14 cellular contexts compared by ENCODE assay signal in genomic region chr21:31299291-31300147, GRCh38. TPM values are rescaled to one million over a fixed set of nuclear protein-coding genes. Genes with fewer than 3 reads are reported as not detected.
DNase-seq lines count a peak whose midpoint lies in the region; ATAC-seq, FAIRE-seq and TF ChIP-seq lines count a peak whose summit lies in the region.
"Had no signal": no experiment of that assay in that cellular context is flagged by ENCODE, and none has a peak within 500 bp of the region (broad histone marks: within the 10 kb centered on the region; RNA-seq: fewer than 3 reads in every experiment).

No MANE protein-coding gene starts in this region.

- no peak for TF ChIP-seq CTCF in IMR-90 (conservative IDR thresholded peaks at IDR 0.05; ENCODE audit: low read depth, low read length)
- no peak for TF ChIP-seq CTCF in mammary epithelial cell (conservative IDR thresholded peaks at IDR 0.05 in 1 of 2, IDR thresholded peaks at IDR 0.05 in 1 of 2; ENCODE audit: extremely low read depth in 1 of 2, insufficient read depth in 1 of 2, low read depth in 1 of 2, low read length in 2 of 2)

- peak overlapping the region in 1 of 2 experiments; percentile 21; a peak in 1 of 4 replicates for H4K8ac ChIP-seq in IMR-90 (ENCODE audit: low read depth in 2 of 2, low read length in 2 of 2)

- 100% methylated on average over 4 of the region's 15 CpGs; no CpG with 5 or more reads in 1 of the 2 experiments for WGBS in IMR-90 (ENCODE audit: extremely low coverage in 2 of 2, insufficient read length in 1 of 2), 2 experiments
- WGBS in mammary epithelial cell (ENCODE audit: low coverage, missing lambda C conversion rate) = 94% methylated on average over 15 of the region's 15 CpGs

- peaks cover 6% of the 10 kb centered on the region for H3K36me3 Mint-ChIP-seq in activated CD4-positive, alpha-beta memory T cell treated with anti-CD3 and anti-CD28 coated beads for 36 hours
- peaks cover 4% of the 10 kb centered on the region for H3K36me3 Mint-ChIP-seq in activated CD4-positive, alpha-beta memory T cell treated with anti-CD3 and anti-CD28 coated beads, Interleukin-2, amount 10 ng/mL, durations not matched to agents 7 days and 5 days (ENCODE audit: low read depth)
- no peaks in the 10 kb centered on the region for H3K36me3 Mint-ChIP-seq in CD4-positive, alpha-beta memory T cell

- BruUV-seq in IMR-90 (replicated peaks; lab: Mats Ljungman, UMichigan) (no TSS peak), mammary epithelial cell (replicated peaks; lab: Mats Ljungman, UMichigan) (no TSS peak)

- H3K27ac Mint-ChIP-seq in activated CD4-positive, alpha-beta memory T cell treated with anti-CD3 and anti-CD28 coated beads for 36 hours = peak overlapping the region; percentile 45
- H3K27ac Mint-ChIP-seq in activated CD4-positive, alpha-beta memory T cell treated with anti-CD3 and anti-CD28 coated beads, Interleukin-2, amount 10 ng/mL, durations not matched to agents 7 days and 5 days = no peak overlapping the region
- H3K27ac Mint-ChIP-seq in CD4-positive, alpha-beta memory T cell = no peak overlapping the region

- in situ Hi-C loops in IMR-90 (cut with MboI; ENCODE audit: low sequenced_read_pairs) = no loop called here
- in situ Hi-C loops in mammary epithelial cell (cut with MboI; ENCODE audit: low sequenced_read_pairs in 2 of 2) = no loop called here

- H3K27me3 Mint-ChIP-seq in activated CD4-positive, alpha-beta memory T cell treated with anti-CD3 and anti-CD28 coated beads for 36 hours = no peaks in the 10 kb centered on the region
- H3K27me3 Mint-ChIP-seq in activated CD4-positive, alpha-beta memory T cell treated with anti-CD3 and anti-CD28 coated beads, Interleukin-2, amount 10 ng/mL, durations not matched to agents 7 days and 5 days = no peaks in the 10 kb centered on the region
- no peaks in the 10 kb centered on the region for H3K27me3 Mint-ChIP-seq in CD4-positive, alpha-beta memory T cell

- H3K4ac ChIP-seq in IMR-90 (ENCODE audit: low read depth, low read length) = 0 out of 2 replicates have a peak overlapping the region, but pooled peaks have one; percentile 13

- no peak overlapping the region for H2AK9ac ChIP-seq in IMR-90 (replicated peaks; ENCODE audit: low read depth, low read length, poor library complexity)

- no peak overlapping the region for H2AFZ ChIP-seq in IMR-90 (replicated peaks; ENCODE audit: low read length, poor library complexity)
- no peak overlapping the region for H2AFZ ChIP-seq in mammary epithelial cell (ENCODE audit: low read depth, low read length)

- peak overlapping the region; percentile 32 for H3K4me3 Mint-ChIP-seq in activated CD4-positive, alpha-beta memory T cell treated with anti-CD3 and anti-CD28 coated beads for 36 hours
- no peak overlapping the region for H3K4me3 Mint-ChIP-seq in activated CD4-positive, alpha-beta memory T cell treated with anti-CD3 and anti-CD28 coated beads, Interleukin-2, amount 10 ng/mL, durations not matched to agents 7 days and 5 days
- H3K4me3 Mint-ChIP-seq in CD4-positive, alpha-beta memory T cell = no peak overlapping the region

- H3K14ac ChIP-seq in IMR-90 (replicated peaks; ENCODE audit: low read depth, low read length) = no peak overlapping the region

- H4K5ac ChIP-seq in IMR-90 (ENCODE audit: low read depth, low read length) = no peak overlapping the region

- no peak overlapping the region for H3K23ac ChIP-seq in IMR-90 (ENCODE audit: low read depth, low read length)

- intact Hi-C loops in activated CD4-positive, alpha-beta memory T cell treated with anti-CD3 and anti-CD28 coated beads for 36 hours (cut with micrococcal nuclease) = no loop called here
- intact Hi-C loops in IMR-90 (cut with micrococcal nuclease) (no loop called here), mammary epithelial cell (cut with micrococcal nuclease) (no loop called here)
- intact Hi-C loops in CD4-positive, alpha-beta memory T cell (cut with micrococcal nuclease) = no loop called here

- TF ChIP-seq POLR2A in IMR-90 (IDR thresholded peaks at IDR 0.05; ENCODE audit: low read depth, low read length) = no peak

- POLR2A ChIA-PET in activated CD4-positive, alpha-beta memory T cell treated with anti-CD3 and anti-CD28 coated beads for 36 hours (lab: Charles Lee) = no interaction called here
- POLR2A ChIA-PET in activated CD4-positive, alpha-beta memory T cell treated with anti-CD3 and anti-CD28 coated beads, Interleukin-2, amount 10 ng/mL, durations not matched to agents 7 days and 5 days (lab: Charles Lee) = no interaction called here
- POLR2A ChIA-PET in IMR-90 (lab: Charles Lee; ENCODE audit: unreplicated experiment) = no interaction called here
- POLR2A ChIA-PET in CD4-positive, alpha-beta memory T cell (lab: Charles Lee; ENCODE audit: partially characterized antibody) = interaction anchor here (0.8 kb wide), 1 partner anchor 233 kb away, joined by 3 read pairs; no protein-coding TSS in a partner anchor

- peaks cover 3% of the 10 kb centered on the region for H3K79me2 ChIP-seq in mammary epithelial cell (ENCODE audit: insufficient read depth, low read length)

- no peak overlapping the region for H3K4me2 ChIP-seq in IMR-90 (ENCODE audit: low read depth, low read length)
- no peak overlapping the region for H3K4me2 ChIP-seq in mammary epithelial cell (ENCODE audit: insufficient read depth, low read depth, low read length)

- no peak overlapping the region for H3K18ac ChIP-seq in IMR-90 (ENCODE audit: low read depth, low read length)

- H3K27ac ChIP-seq in IMR-90 (ENCODE audit: insufficient read depth, low read length) = no peak overlapping the region
- H3K27ac ChIP-seq in mammary epithelial cell (ENCODE audit: insufficient read depth, low read depth, low read length) = no peak overlapping the region
- no peak overlapping the region for H3K27ac ChIP-seq in CD4-positive, alpha-beta memory T cell (ENCODE audit: low read depth, low read length)
- H3K27ac ChIP-seq: heart left ventricle, thyroid gland had no signal

- peaks cover 43% of the 10 kb centered on the region for H3K4me1 Mint-ChIP-seq in activated CD4-positive, alpha-beta memory T cell treated with anti-CD3 and anti-CD28 coated beads for 36 hours (ENCODE audit: low read depth)
- H3K4me1 Mint-ChIP-seq in activated CD4-positive, alpha-beta memory T cell treated with anti-CD3 and anti-CD28 coated beads, Interleukin-2, amount 10 ng/mL, durations not matched to agents 7 days and 5 days = peaks cover 15% of the 10 kb centered on the region
- peaks cover 0 to 11% (median 6%) of the 10 kb centered on the region in 4 donors for H3K4me1 Mint-ChIP-seq in CD4-positive, alpha-beta memory T cell

- H2BK120ac ChIP-seq in IMR-90 (ENCODE audit: low read depth, low read length) = no peak overlapping the region

- dilution Hi-C loops in IMR-90 (cut with HindIII; ENCODE audit: low sequenced_read_pairs, unreplicated experiment) (no loop called here), mammary epithelial cell (cut with HindIII; ENCODE audit: low sequenced_read_pairs) (no loop called here)

- no peak overlapping the region for H4K91ac ChIP-seq in IMR-90 (ENCODE audit: insufficient read depth, low read depth, low read length)

- H3K36me3 ChIP-seq in IMR-90 (ENCODE audit: control insufficient read depth, insufficient read depth, low read length) (no peaks in the 10 kb centered on the region), mammary epithelial cell (ENCODE audit: insufficient read depth, low read length) (no peaks in the 10 kb centered on the region)
- no peaks in the 10 kb centered on the region for H3K36me3 ChIP-seq in CD4-positive, alpha-beta memory T cell (ENCODE audit: insufficient read depth, low read length)
- H3K36me3 ChIP-seq: heart left ventricle, thyroid gland had no signal

- H2AK5ac ChIP-seq in IMR-90 (ENCODE audit: low read depth, low read length) = no peak overlapping the region

- no peak for TF ChIP-seq RAD21 in IMR-90 (IDR thresholded peaks at IDR 0.05; ENCODE audit: low read length)

- no peaks in the 10 kb centered on the region for H4K20me1 ChIP-seq in IMR-90 (ENCODE audit: insufficient read depth, low read length)
- no peaks in the 10 kb centered on the region for H4K20me1 ChIP-seq in mammary epithelial cell (ENCODE audit: insufficient read depth, low read length)

- no peak for DNase-seq in activated CD4-positive, alpha-beta memory T cell treated with anti-CD3 and anti-CD28 coated beads for 36 hours
- no peak for DNase-seq in activated CD4-positive, alpha-beta memory T cell treated with anti-CD3 and anti-CD28 coated beads, Interleukin-2, amount 10 ng/mL, durations not matched to agents 7 days and 5 days
- DNase-seq in IMR-90 = no peak
- no peak for DNase-seq in LoVo (ENCODE audit: low spot score)
- no peak for DNase-seq in mammary epithelial cell
- DNase-seq in CD4-positive, alpha-beta memory T cell = no peak
- no peak for DNase-seq in GDM1 (lab: John Stamatoyannopoulos, UW)
- DNase-seq: heart left ventricle; stimulated activated CD4-positive, alpha-beta T cell treated with anti-CD3 and anti-CD28 coated beads, Interleukin-12 subunit alpha, Interleukin-12 subunit beta, amount 100 ng/mL, for 4 hours; thyroid gland had no signal

- no peaks in the 10 kb centered on the region for H3K27me3 ChIP-seq in IMR-90 (ENCODE audit: control insufficient read depth, insufficient read depth, low read length)
- H3K27me3 ChIP-seq in mammary epithelial cell (ENCODE audit: insufficient read depth, low read length) = no peaks in the 10 kb centered on the region
- H3K27me3 ChIP-seq in CD4-positive, alpha-beta memory T cell (ENCODE audit: insufficient read depth, low read length) = no peaks in the 10 kb centered on the region
- H3K27me3 ChIP-seq: heart left ventricle, thyroid gland had no signal

- CTCF ChIA-PET in activated CD4-positive, alpha-beta memory T cell treated with anti-CD3 and anti-CD28 coated beads for 36 hours (lab: Charles Lee) = interaction anchor here (1.3 kb wide), 1 partner anchor 17 kb away, joined by 3 read pairs; no protein-coding TSS in a partner anchor
- CTCF ChIA-PET in activated CD4-positive, alpha-beta memory T cell treated with anti-CD3 and anti-CD28 coated beads, Interleukin-2, amount 10 ng/mL, durations not matched to agents 7 days and 5 days (lab: Charles Lee) = no interaction called here
- CTCF ChIA-PET in IMR-90 (lab: Yijun Ruan, JAX) (no interaction called here), mammary epithelial cell (lab: Charles Lee; ENCODE audit: low non-redundant PET) (no interaction called here)
- CTCF ChIA-PET in CD4-positive, alpha-beta memory T cell (lab: Charles Lee; ENCODE audit: partially characterized antibody) = no interaction called here

- FAIRE-seq in islet of Langerhans (lab: Jason Lieb, UNC) = peak; percentile 99
- FAIRE-seq: A204.1, endometrium had no signal

- H3K4me1 ChIP-seq in IMR-90 (ENCODE audit: control insufficient read depth, insufficient read depth, low read length) (peaks cover 2% of the 10 kb centered on the region; the same call in 1 of the 2 replicates), mammary epithelial cell (ENCODE audit: insufficient read depth, low read length) (peaks cover 4% of the 10 kb centered on the region)
- no peaks in the 10 kb centered on the region for H3K4me1 ChIP-seq in CD4-positive, alpha-beta memory T cell (ENCODE audit: insufficient read depth, low read length)
- H3K4me1 ChIP-seq: heart left ventricle, thyroid gland had no signal

- H3K56ac ChIP-seq in IMR-90 (ENCODE audit: extremely low read depth, insufficient read depth, low read length) = no peak overlapping the region

- H2BK15ac ChIP-seq in IMR-90 (ENCODE audit: low read depth, low read length) = no peak overlapping the region

- no peak for ATAC-seq in IMR-90 (ENCODE audit: low read depth)
- ATAC-seq: heart left ventricle had no signal

- H3K9ac ChIP-seq in IMR-90 (ENCODE audit: low read depth, low read length) (no peak overlapping the region), mammary epithelial cell (ENCODE audit: insufficient read depth, low read length) (no peak overlapping the region)

- no peaks in the 10 kb centered on the region for H3K9me3 Mint-ChIP-seq in activated CD4-positive, alpha-beta memory T cell treated with anti-CD3 and anti-CD28 coated beads for 36 hours
- peaks cover 3% of the 10 kb centered on the region for H3K9me3 Mint-ChIP-seq in activated CD4-positive, alpha-beta memory T cell treated with anti-CD3 and anti-CD28 coated beads, Interleukin-2, amount 10 ng/mL, durations not matched to agents 7 days and 5 days
- peaks cover 0 to 2% (median 0%) of the 10 kb centered on the region in 8 donors for H3K9me3 Mint-ChIP-seq in CD4-positive, alpha-beta memory T cell

- H2BK5ac ChIP-seq in IMR-90 (ENCODE audit: low read depth, low read length, poor library complexity, severe bottlenecking) = no peak overlapping the region

- H2BK20ac ChIP-seq in IMR-90 (ENCODE audit: low read depth, low read length) = no peak overlapping the region; the same call in 1 of the 2 replicates

- H3K79me1 ChIP-seq in IMR-90 (ENCODE audit: low read depth in 1 of 2, low read length in 2 of 2) = no peaks in the 10 kb centered on the region

- no peaks in the 10 kb centered on the region for H3K9me1 ChIP-seq in IMR-90 (ENCODE audit: insufficient read depth, low read length)

- H3K9me3 ChIP-seq in IMR-90 (ENCODE audit: control insufficient read depth, insufficient read depth, low read length) = no peaks in the 10 kb centered on the region
- H3K9me3 ChIP-seq in mammary epithelial cell (replicated peaks; ENCODE audit: insufficient read depth, low read length) = no peaks in the 10 kb centered on the region
- no peaks in the 10 kb centered on the region for H3K9me3 ChIP-seq in CD4-positive, alpha-beta memory T cell (ENCODE audit: control insufficient read depth in 1 of 2, low read length in 2 of 2)
- H3K9me3 ChIP-seq: heart left ventricle, thyroid gland had no signal

- no peak overlapping the region for H3K4me3 ChIP-seq in IMR-90 (ENCODE audit: insufficient read depth, low read depth, low read length)
- no peak overlapping the region for H3K4me3 ChIP-seq in mammary epithelial cell (replicated peaks in 1 of 3; ENCODE audit: insufficient read depth in 1 of 3, low read depth in 2 of 3, low read length in 3 of 3)
- H3K4me3 ChIP-seq in CD4-positive, alpha-beta memory T cell (ENCODE audit: low read length in 2 of 2) = no peak overlapping the region
- H3K4me3 ChIP-seq: heart left ventricle, lung, thyroid gland had no signal

RNA-seq across cellular contexts. Expression of gene TIAM1, which starts 44.5 kb away (rescaled TPM):
- 10 to 100 TPM; 74.8 to 74.9 TPM for total RNA-seq in activated CD4-positive, alpha-beta memory T cell treated with anti-CD3 and anti-CD28 coated beads for 36 hours
- 10 to 100 TPM; 57.6 to 60.6 TPM for total RNA-seq in activated CD4-positive, alpha-beta memory T cell treated with anti-CD3 and anti-CD28 coated beads, Interleukin-2, amount 10 ng/mL, durations not matched to agents 7 days and 5 days
- 9.2 and 9.3 TPM in 2 replicates for total RNA-seq in IMR-90 (2012; rRNA removed)
- 2.9 TPM in 2 replicates for polyA plus RNA-seq in IMR-90 (2012; rRNA removed)
- polyA plus RNA-seq in IMR-90 (2012; cell fraction: cytosol; rRNA removed) = 1.5 and 2.0 TPM in 2 replicates
- polyA plus RNA-seq in IMR-90 (2012; cell fraction: nucleus; rRNA removed; ENCODE audit: low replicate concordance) = 3.9 and 4.0 TPM in 2 replicates
- total RNA-seq in mammary epithelial cell = 10 to 100 TPM; 14.7 to 27.7 TPM
- 13.0 TPM for polyA plus RNA-seq in mammary epithelial cell
- polyA minus RNA-seq in mammary epithelial cell = 28.0 TPM
- total RNA-seq in CD4-positive, alpha-beta memory T cell = 100 to 1,000 TPM; 103 to 104 TPM
- 10 to 100 TPM; 22.5 to 31.4 TPM for polyA plus RNA-seq in CD4-positive, alpha-beta memory T cell
